8 cellular contexts compared by ENCODE assay signal in the genomic region with DNA sequence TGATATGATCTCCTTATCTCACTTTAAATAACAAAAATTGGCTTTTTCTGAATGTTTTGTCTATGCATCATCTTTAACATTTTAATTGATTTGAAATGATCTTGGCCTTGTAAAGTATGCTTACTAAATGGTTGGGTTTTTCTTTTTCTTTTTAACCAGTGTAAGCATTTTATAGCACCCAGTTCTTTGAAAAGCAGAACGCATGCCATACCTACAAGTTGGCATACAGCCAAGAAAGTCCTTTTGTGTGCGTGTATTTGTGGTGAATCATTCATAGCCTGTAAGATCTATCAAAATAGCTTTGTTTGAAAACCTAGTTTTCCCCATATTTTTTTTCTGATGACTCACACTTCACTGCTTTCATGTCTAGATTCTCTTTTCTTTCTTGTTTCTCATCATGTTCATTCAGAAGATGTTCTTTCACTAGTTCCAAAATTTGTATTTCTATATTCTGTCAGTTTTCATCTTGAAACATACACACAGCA. TPM values are rescaled to one million over a fixed set of nuclear protein-coding genes. Genes with fewer than 3 reads are reported as not detected.
DNase-seq lines count a peak whose midpoint lies in the region; ATAC-seq and TF ChIP-seq lines count a peak whose summit lies in the region.

No MANE protein-coding gene starts in this region.

- CTCF ChIA-PET in CD8-positive, alpha-beta T cell (lab: Charles Lee), result no interaction called here

- peaks cover 14% of the 10 kb centered on the region for H3K4me1 ChIP-seq in CD8-positive, alpha-beta T cell (ENCODE audit: insufficient read depth, low read length)

- no peaks in the 10 kb centered on the region for H3K36me3 ChIP-seq in CD8-positive, alpha-beta T cell (ENCODE audit: insufficient read depth, low read length)

- POLR2A ChIA-PET in CD8-positive, alpha-beta T cell (lab: Charles Lee), result no interaction called here

- peaks cover 5% of the 10 kb centered on the region for H3K9me3 Mint-ChIP-seq in CD8-positive, alpha-beta T cell

- intact Hi-C loops in posterior cingulate gyrus (cut with DNase I), result loop anchor here (10.0 kb wide), 1 partner anchor 62 kb away; no protein-coding TSS in a partner anchor
- intact Hi-C loops in CD8-positive, alpha-beta T cell (cut with DNase I, micrococcal nuclease), result loop anchor here in 1 of 2 experiments (5.0 kb wide), 1 partner anchor 100 kb away; no protein-coding TSS in a partner anchor

- no peak overlapping the region for H3K27ac Mint-ChIP-seq in CD8-positive, alpha-beta T cell

- H3K4me3 Mint-ChIP-seq in CD8-positive, alpha-beta T cell, result no peak overlapping the region

- H3K27me3 ChIP-seq in CD8-positive, alpha-beta T cell (ENCODE audit: insufficient read depth, low read length), result no peaks in the 10 kb centered on the region

- ATAC-seq in CD8-positive, alpha-beta T cell, result no peak

- H3K27me3 Mint-ChIP-seq in CD8-positive, alpha-beta T cell (ENCODE audit: low read depth), result no peaks in the 10 kb centered on the region

- H3K9me3 ChIP-seq in CD8-positive, alpha-beta T cell (ENCODE audit: low read length), result no peaks in the 10 kb centered on the region

- no peak overlapping the region for H3K27ac ChIP-seq in CD8-positive, alpha-beta T cell (ENCODE audit: low read depth, low read length)

- peak; percentile 25 for DNase-seq in stimulated activated CD4-positive, alpha-beta T cell treated with anti-CD3 and anti-CD28 coated beads, Interleukin-15, amount 100 ng/mL, for 24 hours
- DNase-seq in stimulated activated CD4-positive, alpha-beta T cell treated with anti-CD3 and anti-CD28 coated beads, Interleukin-2, amount 100 ng/mL, for 24 hours, result no peak
- DNase-seq in NCI-H460 (ENCODE audit: extremely low read depth, low read depth) (peak; percentile 34), dedifferentiated amniotic fluid mesenchymal stem cell (ENCODE audit: extremely low spot score) (peak; percentile 55), superior temporal gyrus (ENCODE audit: extremely low spot score) (peak; percentile 36), posterior cingulate gyrus (no peak), Kasumi-1 (lab: John Stamatoyannopoulos, UW) (no peak)
- no peak for DNase-seq in CD8-positive, alpha-beta T cell

- H3K36me3 Mint-ChIP-seq in CD8-positive, alpha-beta T cell, result peaks cover 15% of the 10 kb centered on the region

- TF ChIP-seq CTCF in CD8-positive, alpha-beta T cell (IDR thresholded peaks at IDR 0.05), result no peak

- H3K4me3 ChIP-seq in CD8-positive, alpha-beta T cell (ENCODE audit: low read depth, low read length), result no peak overlapping the region

- peaks cover 35% of the 10 kb centered on the region for H3K4me1 Mint-ChIP-seq in CD8-positive, alpha-beta T cell (ENCODE audit: low read depth)

RNA-seq across cellular contexts. Expression of gene VRK2, which starts 4.1 kb away (rescaled TPM):
- total RNA-seq in NCI-H460 (2014; rRNA removed; shearing (Covaris generic)), result 38.7 and 48.4 TPM in 2 replicates
- 16.9 and 23.9 TPM in 2 replicates for polyA plus RNA-seq in NCI-H460 (2014; cell fraction: nucleus; rRNA removed)
- total RNA-seq in CD8-positive, alpha-beta T cell, result 10 to 100 TPM; 11.0 to 11.1 TPM

Comparison
In these comparisons a context has a peak if more than half of its experiments do, and no peak if none do; other contexts are left out.
1. DNase-seq: peak in stimulated activated CD4-positive, alpha-beta T cell treated with anti-CD3 and anti-CD28 coated beads, Interleukin-15, amount 100 ng/mL, for 24 hours (single experiment), NCI-H460 (single experiment), dedifferentiated amniotic fluid mesenchymal stem cell (single experiment) and superior temporal gyrus (single experiment); none in stimulated activated CD4-positive, alpha-beta T cell treated with anti-CD3 and anti-CD28 coated beads, Interleukin-2, amount 100 ng/mL, for 24 hours (0 of 2), posterior cingulate gyrus (0 of 10), Kasumi-1 (0 of 2) and CD8-positive, alpha-beta T cell (0 of 7).